In genomic region chr3:39383913-39384664, GRCh38 we compare ENCODE assay signal across 8 cellular contexts.
A peak's percentile ranks its signal among the peaks of the same experiment; 100 is the strongest.
DNase-seq lines count a peak whose midpoint lies in the region; ATAC-seq lines count a peak whose summit lies in the region.

No MANE protein-coding gene starts in this region.

- ATAC-seq in GM18520 (IDR thresholded peaks at IDR 0.05; ENCODE audit: unreplicated experiment) (peak; percentile 70), HG03039 (IDR thresholded peaks at IDR 0.05; ENCODE audit: unreplicated experiment) (peak; percentile 72)

- peak; percentile 90 for DNase-seq in T follicular helper cell (ENCODE audit: low read depth)
- peak; percentile 94 to 98 for DNase-seq in T47D (ENCODE audit: low read depth in 1 of 2, low spot score in 1 of 2)
- peak; percentile 96 for DNase-seq in inferior parietal cortex (ENCODE audit: extremely low spot score)
- DNase-seq in stimulated activated CD4-positive, alpha-beta T cell treated with anti-CD3 and anti-CD28 coated beads, Interleukin-15, amount 100 ng/mL, for 1 hour (ENCODE audit: low read depth in 1 of 2, low spot score in 1 of 2) = peak; percentile 87 to 93
- no peak for DNase-seq in NCI-H748 (lab: John Stamatoyannopoulos, UW; ENCODE audit: unreplicated experiment)
- no peak for DNase-seq in NCI-H1105 treated with DMSO at 0.1 percent for 48 hours (lab: John Stamatoyannopoulos, UW)

- in situ Hi-C loops in T47D (cut with HindIII; ENCODE audit: low pct_unique_long_range_greater_than_20kb, low sequenced_read_pairs) = no loop called here

Comparison
In these comparisons a context has a peak if more than half of its experiments do, and no peak if none do; other contexts are left out.
1. DNase-seq: peak in T follicular helper cell (single experiment), T47D (2 of 2), inferior parietal cortex (single experiment) and stimulated activated CD4-positive, alpha-beta T cell treated with anti-CD3 and anti-CD28 coated beads, Interleukin-15, amount 100 ng/mL, for 1 hour (2 of 2); none in NCI-H748 (single experiment) and NCI-H1105 treated with DMSO at 0.1 percent for 48 hours (single experiment).